14 cellular contexts compared by ENCODE assay signal in genomic region chr22:40116496-40117200, GRCh38.
DNase-seq lines count a peak whose midpoint lies in the region; ATAC-seq and TF ChIP-seq lines count a peak whose summit lies in the region.
"Had no signal": no experiment of that assay in that cellular context is flagged by ENCODE, and none has a peak within 500 bp of the region (broad histone marks: within the 10 kb centered on the region; RNA-seq: fewer than 3 reads in every experiment).

No MANE protein-coding gene starts in this region.

- H3K27ac ChIP-seq in sigmoid colon (no peak overlapping the region), SJCRH30 (no peak overlapping the region)

- H3K9me3 ChIP-seq in sigmoid colon = no peaks in the 10 kb centered on the region
- H3K9me3 ChIP-seq in SJCRH30 (replicated peaks) = no peaks in the 10 kb centered on the region

- 74 to 92% methylated on average over 4 of the region's 4 CpGs for WGBS in sigmoid colon, 2 donors

- H3K27me3 ChIP-seq in sigmoid colon = no peaks in the 10 kb centered on the region
- H3K27me3 ChIP-seq in SJCRH30 = no peaks in the 10 kb centered on the region

- H3K27ac Mint-ChIP-seq in activated CD8-positive, alpha-beta T cell treated with anti-CD3 and anti-CD28 coated beads for 36 hours = peak overlapping the region; percentile 83
- peak overlapping the region; percentile 54 for H3K27ac Mint-ChIP-seq in activated naive CD8-positive, alpha-beta T cell treated with anti-CD3 and anti-CD28 coated beads, Interleukin-2, amount 50 U/mL, for 24 hours
- H3K27ac Mint-ChIP-seq in stimulated activated naive CD8-positive, alpha-beta T cell treated with anti-CD3 and anti-CD28 coated beads, Interleukin-15, amount 100 ng/mL, for 72 hours = peak overlapping the region; percentile 48 to 69

- CTCF ChIA-PET in activated CD8-positive, alpha-beta T cell treated with anti-CD3 and anti-CD28 coated beads for 36 hours (lab: Charles Lee) = interaction anchor here (1.0 to 2.5 kb wide), 2 partner anchors 9 to 229 kb away, joined by 3 to 8 read pairs; no protein-coding TSS in a partner anchor

- no peak for TF ChIP-seq EP300 in sigmoid colon (IDR thresholded peaks at IDR 0.05)

- peaks cover 0 to 9% (median 4%) of the 10 kb centered on the region in 4 donors for H3K4me1 ChIP-seq in sigmoid colon
- H3K4me1 ChIP-seq in SJCRH30 = no peaks in the 10 kb centered on the region

- intact Hi-C loops in activated CD8-positive, alpha-beta T cell treated with anti-CD3 and anti-CD28 coated beads for 36 hours (cut with micrococcal nuclease) = no loop called here
- intact Hi-C loops in sigmoid colon (cut with DNase I) = no loop called here

- TF ChIP-seq POLR2A in sigmoid colon (IDR thresholded peaks at IDR 0.05) = no peak

- H3K4me1 Mint-ChIP-seq in activated CD8-positive, alpha-beta T cell treated with anti-CD3 and anti-CD28 coated beads for 36 hours (ENCODE audit: low read depth) = peaks cover 80% of the 10 kb centered on the region
- H3K4me1 Mint-ChIP-seq in activated naive CD8-positive, alpha-beta T cell treated with anti-CD3 and anti-CD28 coated beads, Interleukin-2, amount 50 U/mL, for 24 hours = peaks cover 63% of the 10 kb centered on the region
- H3K4me1 Mint-ChIP-seq in stimulated activated naive CD8-positive, alpha-beta T cell treated with anti-CD3 and anti-CD28 coated beads, Interleukin-15, amount 100 ng/mL, for 72 hours = peaks cover 95% of the 10 kb centered on the region

- H3K36me3 Mint-ChIP-seq in activated CD8-positive, alpha-beta T cell treated with anti-CD3 and anti-CD28 coated beads for 36 hours (ENCODE audit: low read depth) = no peaks in the 10 kb centered on the region
- no peaks in the 10 kb centered on the region for H3K36me3 Mint-ChIP-seq in activated naive CD8-positive, alpha-beta T cell treated with anti-CD3 and anti-CD28 coated beads, Interleukin-2, amount 50 U/mL, for 24 hours (ENCODE audit: low read depth)

- peak; percentile 30 for DNase-seq in stimulated activated CD4-positive, alpha-beta T cell treated with anti-CD3 and anti-CD28 coated beads, Interleukin-15, amount 100 ng/mL, for 24 hours
- DNase-seq in stimulated activated CD4-positive, alpha-beta T cell treated with anti-CD3 and anti-CD28 coated beads, Interleukin-1b, Interleukin-23, amount 100 ng/mL, for 48 hours = no peak
- DNase-seq in activated CD8-positive, alpha-beta T cell treated with anti-CD3 and anti-CD28 coated beads for 36 hours = peak; percentile 49
- DNase-seq in activated naive CD8-positive, alpha-beta T cell treated with anti-CD3 and anti-CD28 coated beads, Interleukin-2, amount 50 U/mL, for 24 hours = no peak
- DNase-seq in stimulated activated naive CD8-positive, alpha-beta T cell treated with anti-CD3 and anti-CD28 coated beads, Interleukin-15, amount 100 ng/mL, for 72 hours = peak in 1 of 2 donors; percentile 29
- DNase-seq in sigmoid colon = no peak
- DNase-seq in SJCRH30 = no peak
- DNase-seq: ACHN, GOT3, NCI-H146, NCI-H524, PC-3 had no signal

- POLR2A ChIA-PET in activated CD8-positive, alpha-beta T cell treated with anti-CD3 and anti-CD28 coated beads for 36 hours (lab: Charles Lee) = interaction anchor here (1.0 to 1.6 kb wide), 3 partner anchors 8 to 70 kb away, joined by 3 read pairs; no protein-coding TSS in a partner anchor

- H3K27me3 Mint-ChIP-seq in activated CD8-positive, alpha-beta T cell treated with anti-CD3 and anti-CD28 coated beads for 36 hours = no peaks in the 10 kb centered on the region
- no peaks in the 10 kb centered on the region for H3K27me3 Mint-ChIP-seq in activated naive CD8-positive, alpha-beta T cell treated with anti-CD3 and anti-CD28 coated beads, Interleukin-2, amount 50 U/mL, for 24 hours
- H3K27me3 Mint-ChIP-seq in stimulated activated naive CD8-positive, alpha-beta T cell treated with anti-CD3 and anti-CD28 coated beads, Interleukin-15, amount 100 ng/mL, for 72 hours = no peaks in the 10 kb centered on the region

- ATAC-seq in activated CD8-positive, alpha-beta T cell treated with anti-CD3 and anti-CD28 coated beads for 36 hours = peak; percentile 77
- ATAC-seq in activated naive CD8-positive, alpha-beta T cell treated with anti-CD3 and anti-CD28 coated beads, Interleukin-2, amount 50 U/mL, for 24 hours = peak; percentile 39
- ATAC-seq in stimulated activated naive CD8-positive, alpha-beta T cell treated with anti-CD3 and anti-CD28 coated beads, Interleukin-15, amount 100 ng/mL, for 72 hours = peak; percentile 84
- ATAC-seq in HG03442 (IDR thresholded peaks at IDR 0.05; ENCODE audit: unreplicated experiment) = no peak
- ATAC-seq: PC-3, SK-N-SH treated with all-trans-retinoic acid at 6 μM for 48 hours had no signal

- H3K9me3 Mint-ChIP-seq in activated CD8-positive, alpha-beta T cell treated with anti-CD3 and anti-CD28 coated beads for 36 hours = no peaks in the 10 kb centered on the region
- no peaks in the 10 kb centered on the region for H3K9me3 Mint-ChIP-seq in activated naive CD8-positive, alpha-beta T cell treated with anti-CD3 and anti-CD28 coated beads, Interleukin-2, amount 50 U/mL, for 24 hours
- no peaks in the 10 kb centered on the region for H3K9me3 Mint-ChIP-seq in stimulated activated naive CD8-positive, alpha-beta T cell treated with anti-CD3 and anti-CD28 coated beads, Interleukin-15, amount 100 ng/mL, for 72 hours

- no peak for TF ChIP-seq CTCF in activated CD8-positive, alpha-beta T cell treated with anti-CD3 and anti-CD28 coated beads for 36 hours (IDR thresholded peaks at IDR 0.05)
- TF ChIP-seq CTCF in sigmoid colon (IDR thresholded peaks at IDR 0.05) = no peak

- H3K36me3 ChIP-seq in sigmoid colon (peaks cover 0 to 8% (median 0%) of the 10 kb centered on the region in 4 donors), SJCRH30 (no peaks in the 10 kb centered on the region)

- H3K4me3 Mint-ChIP-seq in activated CD8-positive, alpha-beta T cell treated with anti-CD3 and anti-CD28 coated beads for 36 hours = peak overlapping the region; percentile 50
- peak overlapping the region; percentile 32 for H3K4me3 Mint-ChIP-seq in activated naive CD8-positive, alpha-beta T cell treated with anti-CD3 and anti-CD28 coated beads, Interleukin-2, amount 50 U/mL, for 24 hours
- H3K4me3 Mint-ChIP-seq in stimulated activated naive CD8-positive, alpha-beta T cell treated with anti-CD3 and anti-CD28 coated beads, Interleukin-15, amount 100 ng/mL, for 72 hours = peak overlapping the region; percentile 46 to 61

- H3K4me3 ChIP-seq in sigmoid colon (no peak overlapping the region), SJCRH30 (no peak overlapping the region)

Comparison
In these comparisons a context has a peak if more than half of its experiments do, and no peak if none do; other contexts are left out.
1. DNase-seq: peak in stimulated activated CD4-positive, alpha-beta T cell treated with anti-CD3 and anti-CD28 coated beads, Interleukin-15, amount 100 ng/mL, for 24 hours (single experiment) and activated CD8-positive, alpha-beta T cell treated with anti-CD3 and anti-CD28 coated beads for 36 hours (single experiment); none in stimulated activated CD4-positive, alpha-beta T cell treated with anti-CD3 and anti-CD28 coated beads, Interleukin-1b, Interleukin-23, amount 100 ng/mL, for 48 hours (single experiment), activated naive CD8-positive, alpha-beta T cell treated with anti-CD3 and anti-CD28 coated beads, Interleukin-2, amount 50 U/mL, for 24 hours (single experiment), sigmoid colon (single experiment) and SJCRH30 (0 of 2).
2. Peak in every context shown above with its lines, with median percentiles within 50 percentile points of each other: H3K27ac Mint-ChIP-seq and H3K4me3 Mint-ChIP-seq.